In genomic region chr19:13014101-13014920, GRCh38 we compare ENCODE assay signal across 1 cellular context.
TF ChIP-seq lines count a peak whose summit lies in the region.

No MANE protein-coding gene starts in this region.

TF ChIP-seq in GM12878, 131 proteins besides CTCF, POLR2A, EP300 and RAD21:
- TF ChIP-seq MEF2B (IDR thresholded peaks at IDR 0.05; ENCODE audit: partially characterized antibody, poor library complexity, severe bottlenecking): no peak
- no peak for TF ChIP-seq ELK1 (IDR thresholded peaks at IDR 0.05; ENCODE audit: low read depth, low read length)
- TF ChIP-seq HDAC2 (IDR thresholded peaks at IDR 0.05): no peak
- TF ChIP-seq SUZ12 (IDR thresholded peaks at IDR 0.05; ENCODE audit: unreplicated experiment): peak; percentile 0
- TF ChIP-seq CBX5 (IDR thresholded peaks at IDR 0.05; ENCODE audit: low read depth): no peak
